ENCODE assay signal across 10 cellular contexts in genomic region chr2:46163804-46164569, GRCh38.
DNase-seq lines count a peak whose midpoint lies in the region; ATAC-seq and TF ChIP-seq lines count a peak whose summit lies in the region.
"Had no signal": no experiment of that assay in that cellular context is flagged by ENCODE, and none has a peak within 500 bp of the region (broad histone marks: within the 10 kb centered on the region; RNA-seq: fewer than 3 reads in every experiment).

No MANE protein-coding gene starts in this region.

- H3K9me3 Mint-ChIP-seq in stimulated activated naive CD8-positive, alpha-beta T cell treated with anti-CD3 and anti-CD28 coated beads, Interleukin-15, amount 100 ng/mL, for 72 hours: no peaks in the 10 kb centered on the region
- no peaks in the 10 kb centered on the region for H3K9me3 Mint-ChIP-seq in nephron

- peak overlapping the region; percentile 40 to 64 for H3K27ac Mint-ChIP-seq in stimulated activated naive CD8-positive, alpha-beta T cell treated with anti-CD3 and anti-CD28 coated beads, Interleukin-15, amount 100 ng/mL, for 72 hours
- peak overlapping the region in 2 of 3 experiments; percentile 63 to 77 for H3K27ac Mint-ChIP-seq in nephron

- no peak for TF ChIP-seq CTCF in nephron (IDR thresholded peaks at IDR 0.05; ENCODE audit: unreplicated experiment in 3 of 3)

- DNase-seq in stimulated activated naive CD8-positive, alpha-beta T cell treated with anti-CD3 and anti-CD28 coated beads, Interleukin-15, amount 100 ng/mL, for 72 hours: no peak
- DNase-seq in stimulated activated naive CD8-positive, alpha-beta T cell treated with anti-CD3 and anti-CD28 coated beads, Interleukin-15, Interleukin-2, amounts not matched to agents 100 U/mL and 50 U/mL, for 24 hours: no peak
- DNase-seq in dermis blood vessel endothelial cell (peak; percentile 19), globus pallidus (ENCODE audit: low spot score) (no peak), NCI-H2107 (lab: John Stamatoyannopoulos, UW) (no peak), iPS-NIHi7 (ENCODE audit: extremely low spot score) (no peak)
- DNase-seq: activated gamma-delta T cell, NCI-H1436 had no signal

- peaks cover 4% of the 10 kb centered on the region for H3K36me3 Mint-ChIP-seq in nephron (ENCODE audit: low read depth)

- ATAC-seq in stimulated activated naive CD8-positive, alpha-beta T cell treated with anti-CD3 and anti-CD28 coated beads, Interleukin-15, amount 100 ng/mL, for 72 hours: no peak
- no peak for ATAC-seq in stimulated activated naive CD8-positive, alpha-beta T cell treated with anti-CD3 and anti-CD28 coated beads, Interleukin-15, Interleukin-2, amounts not matched to agents 100 U/mL and 50 U/mL, for 24 hours
- ATAC-seq in HG03442 (IDR thresholded peaks at IDR 0.05; ENCODE audit: unreplicated experiment): no peak

- H3K27me3 Mint-ChIP-seq in stimulated activated naive CD8-positive, alpha-beta T cell treated with anti-CD3 and anti-CD28 coated beads, Interleukin-15, amount 100 ng/mL, for 72 hours: no peaks in the 10 kb centered on the region
- H3K27me3 Mint-ChIP-seq in nephron (ENCODE audit: low read depth): no peaks in the 10 kb centered on the region

- H3K4me3 Mint-ChIP-seq in stimulated activated naive CD8-positive, alpha-beta T cell treated with anti-CD3 and anti-CD28 coated beads, Interleukin-15, amount 100 ng/mL, for 72 hours: no peak overlapping the region
- H3K4me3 Mint-ChIP-seq in nephron: peak overlapping the region in 1 of 3 experiments; percentile 34

- H3K4me1 Mint-ChIP-seq in stimulated activated naive CD8-positive, alpha-beta T cell treated with anti-CD3 and anti-CD28 coated beads, Interleukin-15, amount 100 ng/mL, for 72 hours: peaks cover 5% of the 10 kb centered on the region
- H3K4me1 Mint-ChIP-seq in nephron: peaks cover 41% of the 10 kb centered on the region
